In genomic region chr9:114385412-114386181, GRCh38 we compare ENCODE assay signal across 8 cellular contexts. TPM values are rescaled to one million over a fixed set of nuclear protein-coding genes. Genes with fewer than 3 reads are reported as not detected.
DNase-seq lines count a peak whose midpoint lies in the region; ATAC-seq and TF ChIP-seq lines count a peak whose summit lies in the region.

No MANE protein-coding gene starts in this region.

- H3K36me3 ChIP-seq in psoas muscle (ENCODE audit: insufficient read depth in 1 of 2, low read depth in 1 of 2) (no peaks in the 10 kb centered on the region), uterus (no peaks in the 10 kb centered on the region)

- H3K4me1 ChIP-seq in psoas muscle (peaks cover 18% of the 10 kb centered on the region), uterus (peaks cover 19 to 51% of the 10 kb centered on the region in 2 donors)

- POLR2A ChIA-PET in RWPE1 (lab: Yijun Ruan, JAX; ENCODE audit: low non-redundant PET), result interaction anchor here (0.6 kb wide), 3 partner anchors 35 to 1903 kb away, joined by 3 to 4 read pairs (median 4); no protein-coding TSS in a partner anchor

- no peaks in the 10 kb centered on the region for H3K36me3 Mint-ChIP-seq in glutamatergic neuron (ENCODE audit: unreplicated experiment)

- H3K27ac ChIP-seq in RWPE1 (peak overlapping the region; percentile 82), psoas muscle (peak overlapping the region; percentile 65), uterus (peak overlapping the region; percentile 97 to 98)

- peaks cover 1% of the 10 kb centered on the region for H3K27me3 Mint-ChIP-seq in glutamatergic neuron (ENCODE audit: unreplicated experiment)

- no peaks in the 10 kb centered on the region for H3K27me3 ChIP-seq in psoas muscle (ENCODE audit: insufficient read depth in 3 of 3, low read length in 2 of 3)
- H3K27me3 ChIP-seq in uterus, result no peaks in the 10 kb centered on the region

- H3K9me3 Mint-ChIP-seq in glutamatergic neuron (ENCODE audit: unreplicated experiment), result peaks cover 3% of the 10 kb centered on the region

- no peak overlapping the region for H3K4me3 Mint-ChIP-seq in glutamatergic neuron (ENCODE audit: unreplicated experiment)

- peak overlapping the region; percentile 33 for H3K27ac Mint-ChIP-seq in glutamatergic neuron (ENCODE audit: unreplicated experiment)

- DNase-seq in RWPE1 (ENCODE audit: low spot score) (peak; percentile 95), glutamatergic neuron (no peak), psoas muscle (peak; percentile 71 to 83), uterus (peak; percentile 64 to 83), NCI-H524 (lab: John Stamatoyannopoulos, UW) (no peak)
- DNase-seq in activated effector memory CD4-positive, alpha-beta T cell treated with anti-CD3 and anti-CD28 coated beads, Interleukin-2, amount 50 U/mL, for 16 hours, result peak; percentile 95

- TF ChIP-seq CTCF in RWPE1 (conservative IDR thresholded peaks at IDR 0.05; ENCODE audit: low read depth), result no peak
- TF ChIP-seq CTCF in glutamatergic neuron (IDR thresholded peaks at IDR 0.05; ENCODE audit: partially characterized antibody, unreplicated experiment), result no peak
- no peak for TF ChIP-seq CTCF in psoas muscle (IDR thresholded peaks at IDR 0.05)
- no peak for TF ChIP-seq CTCF in uterus (IDR thresholded peaks at IDR 0.05)

- no peaks in the 10 kb centered on the region for H3K9me3 ChIP-seq in psoas muscle
- H3K9me3 ChIP-seq in uterus, result no peaks in the 10 kb centered on the region

- ATAC-seq in GM18517 (IDR thresholded peaks at IDR 0.05; ENCODE audit: unreplicated experiment), result peak; percentile 84
- peak; percentile 68 for ATAC-seq in HG03039 (IDR thresholded peaks at IDR 0.05; ENCODE audit: unreplicated experiment)
- peak; percentile 24 to 66 (median 56) for ATAC-seq in psoas muscle

- TF ChIP-seq POLR2A in uterus (IDR thresholded peaks at IDR 0.05), result peak; percentile 56

- H3K4me3 ChIP-seq in psoas muscle (peak overlapping the region; percentile 63), uterus (peak overlapping the region; percentile 53 to 56)

- WGBS in psoas muscle, 3 donors, result 71 to 76% (median 74%) methylated on average over 11 of the region's 11 CpGs

- CTCF ChIA-PET in RWPE1 (lab: Yijun Ruan, JAX), result interaction anchor here (0.5 to 1.2 kb wide), 4 partner anchors 16 to 259 kb away, joined by 4 to 5 read pairs (median 4); no protein-coding TSS in a partner anchor

- intact Hi-C loops in psoas muscle (cut with DNase I) (no loop called here), uterus (cut with DNase I; ENCODE audit: low total_unique reads) (no loop called here)

- peaks cover 42% of the 10 kb centered on the region for H3K4me1 Mint-ChIP-seq in glutamatergic neuron (ENCODE audit: low read depth, unreplicated experiment)

RNA-seq across cellular contexts. Expression of gene AKNA, which starts 2.2 kb away (rescaled TPM):
- total RNA-seq in glutamatergic neuron (ENCODE audit: unreplicated experiment) (32.6 TPM), psoas muscle (1 to 10 TPM; 2.3 to 3.9 (median 2.9) TPM), uterus (100 to 1,000 TPM in 1 of 4 donors, 10 to 100 TPM in 3; 24.1 to 123 (median 34.3) TPM)
- 1 to 10 TPM; 1.5 to 2.1 (median 1.9) TPM for polyA plus RNA-seq in psoas muscle

RNA-seq across cellular contexts. Expression of gene ORM2, which starts 55.9 kb away (rescaled TPM):
- total RNA-seq in glutamatergic neuron (ENCODE audit: unreplicated experiment), result not detected
- not detected for total RNA-seq in psoas muscle
- polyA plus RNA-seq in psoas muscle, result under 1 TPM in 1 of 3 donors, not detected in 2; 0.68 TPM
- 1 to 10 TPM in 1 of 4 donors, not detected in 3; 1.2 TPM for total RNA-seq in uterus

Comparison
In these comparisons a context has a peak if more than half of its experiments do, and no peak if none do; other contexts are left out.
1. DNase-seq: peak in RWPE1 (single experiment), activated effector memory CD4-positive, alpha-beta T cell treated with anti-CD3 and anti-CD28 coated beads, Interleukin-2, amount 50 U/mL, for 16 hours (single experiment), psoas muscle (2 of 2) and uterus (2 of 2); none in glutamatergic neuron (single experiment) and NCI-H524 (0 of 2).
2. Peak in every context shown above with its lines, with median percentiles within 50 percentile points of each other: ATAC-seq and H3K27ac ChIP-seq.